In the genomic region with DNA sequence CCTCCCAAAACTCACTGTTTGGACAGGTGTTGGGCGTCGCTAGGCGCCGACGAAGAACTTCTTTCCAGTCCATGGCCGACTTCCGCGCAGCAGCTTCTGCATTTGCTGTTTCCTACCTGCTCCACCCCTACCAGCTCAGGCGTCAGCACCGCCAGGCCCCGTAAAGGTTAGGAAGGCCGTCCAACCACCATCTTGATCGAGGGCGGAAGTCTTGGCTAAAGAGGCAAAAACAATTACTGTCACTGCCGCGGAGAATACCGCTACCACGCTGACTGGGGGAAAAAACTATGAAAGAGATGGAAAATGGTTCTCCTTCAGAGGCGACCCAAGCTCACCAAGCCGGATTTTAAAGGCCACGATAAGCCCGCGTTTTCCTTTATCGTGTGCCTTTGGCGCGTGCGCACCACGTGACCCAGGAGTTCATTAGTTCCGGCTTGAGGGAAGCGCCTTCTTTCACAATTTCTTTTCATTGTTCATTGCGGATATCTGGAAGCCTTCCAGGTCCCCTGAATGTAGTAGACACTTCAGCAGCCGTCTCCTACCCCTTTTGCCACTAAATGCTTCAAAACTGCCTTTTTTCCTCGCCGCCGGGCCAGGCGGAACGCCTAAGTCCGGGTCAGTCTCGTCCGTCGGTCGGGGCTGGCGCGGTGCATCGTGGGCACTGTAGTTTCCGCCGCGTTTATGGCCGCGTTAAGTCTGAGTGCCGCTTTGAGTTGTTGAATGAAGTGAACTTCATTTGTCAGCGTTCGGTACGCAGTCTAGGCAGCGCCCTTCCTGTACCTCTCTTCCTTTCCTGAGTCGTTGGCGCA, we compare ENCODE assay signal across 1 cellular context.
A peak's percentile ranks its signal among the peaks of the same experiment; 100 is the strongest.
TF ChIP-seq lines count a peak whose summit lies in the region.

Gene PPP2R3C, minus strand, starts transcription at position 104 of the 809 bp plus-strand sequence. Its CDS starts 31 bp downstream, at position 73.
Gene PRORP, plus strand, starts transcription at position 666 of the 809 bp plus-strand sequence. CDS start 694 bp downstream, outside the sequence.

TF ChIP-seq in HepG2, 621 proteins besides CTCF, POLR2A, EP300 and RAD21 (continues in another document):
- TF ChIP-seq ZBTB4 (CRISPR knock-in tag; IDR thresholded peaks at IDR 0.05; ENCODE audit: borderline replicate concordance) = peak; percentile 85; the same call in 1 of the 2 replicates
- TF ChIP-seq YEATS4 (CRISPR knock-in tag; IDR thresholded peaks at IDR 0.05; ENCODE audit: borderline replicate concordance) = peak; percentile 98
- peak; percentile 83 for TF ChIP-seq KLF9 (CRISPR knock-in tag; IDR thresholded peaks at IDR 0.05; ENCODE audit: low read depth)
- TF ChIP-seq ZNF549 (CRISPR knock-in tag; IDR thresholded peaks at IDR 0.05) = no peak; the same call in 1 of the 2 replicates
- peak; percentile 40; the same call in 1 of the 2 replicates for TF ChIP-seq FOXK2 (IDR thresholded peaks at IDR 0.05)
- peak; percentile 98; the same call in 1 of the 2 replicates for TF ChIP-seq PAX8 (CRISPR knock-in tag; IDR thresholded peaks at IDR 0.05; ENCODE audit: borderline replicate concordance)
- TF ChIP-seq, protein P1, sequence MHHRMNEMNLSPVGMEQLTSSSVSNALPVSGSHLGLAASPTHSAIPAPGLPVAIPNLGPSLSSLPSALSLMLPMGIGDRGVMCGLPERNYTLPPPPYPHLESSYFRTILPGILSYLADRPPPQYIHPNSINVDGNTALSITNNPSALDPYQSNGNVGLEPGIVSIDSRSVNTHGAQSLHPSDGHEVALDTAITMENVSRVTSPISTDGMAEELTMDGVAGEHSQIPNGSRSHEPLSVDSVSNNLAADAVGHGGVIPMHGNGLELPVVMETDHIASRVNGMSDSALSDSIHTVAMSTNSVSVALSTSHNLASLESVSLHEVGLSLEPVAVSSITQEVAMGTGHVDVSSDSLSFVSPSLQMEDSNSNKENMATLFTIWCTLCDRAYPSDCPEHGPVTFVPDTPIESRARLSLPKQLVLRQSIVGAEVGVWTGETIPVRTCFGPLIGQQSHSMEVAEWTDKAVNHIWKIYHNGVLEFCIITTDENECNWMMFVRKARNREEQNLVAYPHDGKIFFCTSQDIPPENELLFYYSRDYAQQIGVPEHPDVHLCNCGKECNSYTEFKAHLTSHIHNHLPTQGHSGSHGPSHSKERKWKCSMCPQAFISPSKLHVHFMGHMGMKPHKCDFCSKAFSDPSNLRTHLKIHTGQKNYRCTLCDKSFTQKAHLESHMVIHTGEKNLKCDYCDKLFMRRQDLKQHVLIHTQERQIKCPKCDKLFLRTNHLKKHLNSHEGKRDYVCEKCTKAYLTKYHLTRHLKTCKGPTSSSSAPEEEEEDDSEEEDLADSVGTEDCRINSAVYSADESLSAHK (CRISPR knock-in tag; IDR thresholded peaks at IDR 0.05; ENCODE audit: borderline replicate concordance) = peak; percentile 62; the same call in 1 of the 2 replicates
- 0 out of 2 replicates have a peak, but pooled peaks have one; percentile 65 for TF ChIP-seq PLSCR1 (CRISPR knock-in tag; IDR thresholded peaks at IDR 0.05; ENCODE audit: borderline replicate concordance)
- TF ChIP-seq ZNF773 (CRISPR knock-in tag; IDR thresholded peaks at IDR 0.05; ENCODE audit: borderline replicate concordance) = peak; percentile 98
- peak; percentile 96 for TF ChIP-seq ZNF30 (CRISPR knock-in tag; IDR thresholded peaks at IDR 0.05)
- 0 out of 2 replicates have a peak, but pooled peaks have one; percentile 35 for TF ChIP-seq MATR3 (CRISPR knock-in tag; IDR thresholded peaks at IDR 0.05)
- peak; percentile 84; the same call in 1 of the 2 replicates for TF ChIP-seq ETV5 (CRISPR knock-in tag; IDR thresholded peaks at IDR 0.05; ENCODE audit: borderline replicate concordance)
- peak; percentile 93 for TF ChIP-seq ZNF564 (CRISPR knock-in tag; IDR thresholded peaks at IDR 0.05)
- peak; percentile 94 for TF ChIP-seq ZNF598 (CRISPR knock-in tag; IDR thresholded peaks at IDR 0.05; ENCODE audit: borderline replicate concordance)
- TF ChIP-seq, protein P2, sequence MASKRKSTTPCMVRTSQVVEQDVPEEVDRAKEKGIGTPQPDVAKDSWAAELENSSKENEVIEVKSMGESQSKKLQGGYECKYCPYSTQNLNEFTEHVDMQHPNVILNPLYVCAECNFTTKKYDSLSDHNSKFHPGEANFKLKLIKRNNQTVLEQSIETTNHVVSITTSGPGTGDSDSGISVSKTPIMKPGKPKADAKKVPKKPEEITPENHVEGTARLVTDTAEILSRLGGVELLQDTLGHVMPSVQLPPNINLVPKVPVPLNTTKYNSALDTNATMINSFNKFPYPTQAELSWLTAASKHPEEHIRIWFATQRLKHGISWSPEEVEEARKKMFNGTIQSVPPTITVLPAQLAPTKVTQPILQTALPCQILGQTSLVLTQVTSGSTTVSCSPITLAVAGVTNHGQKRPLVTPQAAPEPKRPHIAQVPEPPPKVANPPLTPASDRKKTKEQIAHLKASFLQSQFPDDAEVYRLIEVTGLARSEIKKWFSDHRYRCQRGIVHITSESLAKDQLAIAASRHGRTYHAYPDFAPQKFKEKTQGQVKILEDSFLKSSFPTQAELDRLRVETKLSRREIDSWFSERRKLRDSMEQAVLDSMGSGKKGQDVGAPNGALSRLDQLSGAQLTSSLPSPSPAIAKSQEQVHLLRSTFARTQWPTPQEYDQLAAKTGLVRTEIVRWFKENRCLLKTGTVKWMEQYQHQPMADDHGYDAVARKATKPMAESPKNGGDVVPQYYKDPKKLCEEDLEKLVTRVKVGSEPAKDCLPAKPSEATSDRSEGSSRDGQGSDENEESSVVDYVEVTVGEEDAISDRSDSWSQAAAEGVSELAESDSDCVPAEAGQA (IDR thresholded peaks at IDR 0.05; ENCODE audit: low read depth) = peak; percentile 99
- TF ChIP-seq, protein P2 (CRISPR knock-in tag; IDR thresholded peaks at IDR 0.05; ENCODE audit: borderline replicate concordance) = peak; percentile 96; the same call in 1 of the 2 replicates
- TF ChIP-seq ZNF282 (IDR thresholded peaks at IDR 0.05; ENCODE audit: partially characterized antibody) = no peak
- TF ChIP-seq ZNF121 (CRISPR knock-in tag; IDR thresholded peaks at IDR 0.05) = peak; percentile 27; the same call in 1 of the 2 replicates
- peak; percentile 92 for TF ChIP-seq ZNF468 (CRISPR knock-in tag; IDR thresholded peaks at IDR 0.05)
- peak; percentile 97 for TF ChIP-seq NFKB2 (CRISPR knock-in tag; IDR thresholded peaks at IDR 0.05; ENCODE audit: borderline replicate concordance)
- peak; percentile 97 for TF ChIP-seq ZSCAN30 (CRISPR knock-in tag; IDR thresholded peaks at IDR 0.05)
- TF ChIP-seq RBM22 (optimal IDR thresholded peaks at IDR 0.05; ENCODE audit: low read length) = no peak
- TF ChIP-seq ZNF629 (CRISPR knock-in tag; conservative IDR thresholded peaks at IDR 0.05) = no peak; the same call in 1 of the 2 replicates
- TF ChIP-seq, protein P3, sequence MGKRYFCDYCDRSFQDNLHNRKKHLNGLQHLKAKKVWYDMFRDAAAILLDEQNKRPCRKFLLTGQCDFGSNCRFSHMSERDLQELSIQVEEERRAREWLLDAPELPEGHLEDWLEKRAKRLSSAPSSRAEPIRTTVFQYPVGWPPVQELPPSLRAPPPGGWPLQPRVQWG (CRISPR knock-in tag; IDR thresholded peaks at IDR 0.05; ENCODE audit: borderline replicate concordance, low read depth) = no peak
- TF ChIP-seq ZFP37 (CRISPR knock-in tag; IDR thresholded peaks at IDR 0.05; ENCODE audit: borderline replicate concordance) = peak; percentile 99; the same call in 1 of the 2 replicates
- peak; percentile 51; the same call in 1 of the 2 replicates for TF ChIP-seq CENPT (CRISPR knock-in tag; IDR thresholded peaks at IDR 0.05; ENCODE audit: low read depth)
- TF ChIP-seq, protein P4, sequence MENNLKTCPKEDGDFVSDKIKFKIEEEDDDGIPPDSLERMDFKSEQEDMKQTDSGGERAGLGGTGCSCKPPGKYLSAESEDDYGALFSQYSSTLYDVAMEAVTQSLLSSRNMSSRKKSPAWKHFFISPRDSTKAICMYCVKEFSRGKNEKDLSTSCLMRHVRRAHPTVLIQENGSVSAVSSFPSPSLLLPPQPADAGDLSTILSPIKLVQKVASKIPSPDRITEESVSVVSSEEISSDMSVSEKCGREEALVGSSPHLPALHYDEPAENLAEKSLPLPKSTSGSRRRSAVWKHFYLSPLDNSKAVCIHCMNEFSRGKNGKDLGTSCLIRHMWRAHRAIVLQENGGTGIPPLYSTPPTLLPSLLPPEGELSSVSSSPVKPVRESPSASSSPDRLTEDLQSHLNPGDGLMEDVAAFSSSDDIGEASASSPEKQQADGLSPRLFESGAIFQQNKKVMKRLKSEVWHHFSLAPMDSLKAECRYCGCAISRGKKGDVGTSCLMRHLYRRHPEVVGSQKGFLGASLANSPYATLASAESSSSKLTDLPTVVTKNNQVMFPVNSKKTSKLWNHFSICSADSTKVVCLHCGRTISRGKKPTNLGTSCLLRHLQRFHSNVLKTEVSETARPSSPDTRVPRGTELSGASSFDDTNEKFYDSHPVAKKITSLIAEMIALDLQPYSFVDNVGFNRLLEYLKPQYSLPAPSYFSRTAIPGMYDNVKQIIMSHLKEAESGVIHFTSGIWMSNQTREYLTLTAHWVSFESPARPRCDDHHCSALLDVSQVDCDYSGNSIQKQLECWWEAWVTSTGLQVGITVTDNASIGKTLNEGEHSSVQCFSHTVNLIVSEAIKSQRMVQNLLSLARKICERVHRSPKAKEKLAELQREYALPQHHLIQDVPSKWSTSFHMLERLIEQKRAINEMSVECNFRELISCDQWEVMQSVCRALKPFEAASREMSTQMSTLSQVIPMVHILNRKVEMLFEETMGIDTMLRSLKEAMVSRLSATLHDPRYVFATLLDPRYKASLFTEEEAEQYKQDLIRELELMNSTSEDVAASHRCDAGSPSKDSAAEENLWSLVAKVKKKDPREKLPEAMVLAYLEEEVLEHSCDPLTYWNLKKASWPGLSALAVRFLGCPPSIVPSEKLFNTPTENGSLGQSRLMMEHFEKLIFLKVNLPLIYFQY (CRISPR knock-in tag; IDR thresholded peaks at IDR 0.05; ENCODE audit: borderline replicate concordance) = peak; percentile 84
- TF ChIP-seq HCFC1 (IDR thresholded peaks at IDR 0.05; ENCODE audit: low read depth, low read length) = peak; percentile 94
- 0 out of 2 replicates have a peak, but pooled peaks have one; percentile 21 for TF ChIP-seq ZNF678 (CRISPR knock-in tag; IDR thresholded peaks at IDR 0.05)
- TF ChIP-seq NR2F6 (IDR thresholded peaks at IDR 0.05) = peak; percentile 52
- TF ChIP-seq NR2F6 (CRISPR knock-in tag; IDR thresholded peaks at IDR 0.05) = peak; percentile 60
- peak; percentile 96 for TF ChIP-seq MXD3 (CRISPR knock-in tag; IDR thresholded peaks at IDR 0.05)
- TF ChIP-seq LRRFIP1 (CRISPR knock-in tag; conservative IDR thresholded peaks at IDR 0.05) = peak; percentile 87
